In genomic region chr15:72796210-72796514, GRCh38 we compare ENCODE assay signal across 9 cellular contexts. TPM values are rescaled to one million over a fixed set of nuclear protein-coding genes. Genes with fewer than 3 reads are reported as not detected.
A peak's percentile ranks its signal among the peaks of the same experiment; 100 is the strongest.
DNase-seq lines count a peak whose midpoint lies in the region; ATAC-seq and TF ChIP-seq lines count a peak whose summit lies in the region.
"Had no signal": no experiment of that assay in that cellular context is flagged by ENCODE, and none has a peak within 500 bp of the region (broad histone marks: within the 10 kb centered on the region; RNA-seq: fewer than 3 reads in every experiment).

No MANE protein-coding gene starts in this region.

- peaks cover 11% of the 10 kb centered on the region for H3K4me1 Mint-ChIP-seq in T-helper 2 cell treated with Interferon-gamma antibody and Interleukin-4, amounts not matched to agents 5 μg/mL and 100 μg/mL, for 36 hours (ENCODE audit: low read depth)
- H3K4me1 Mint-ChIP-seq in T-cell (peaks cover 10 to 17% (median 13%) of the 10 kb centered on the region in 3 donors), glutamatergic neuron (ENCODE audit: low read depth, unreplicated experiment) (peaks cover 14% of the 10 kb centered on the region)
- peaks cover 22% of the 10 kb centered on the region for H3K4me1 Mint-ChIP-seq in stimulated activated effector memory CD8-positive, alpha-beta T cell treated with anti-CD3 and anti-CD28 coated beads, Interleukin-12 subunit alpha, Interleukin-12 subunit beta, amount 100 ng/mL, for 72 hours

- H3K27me3 Mint-ChIP-seq in T-helper 2 cell treated with Interferon-gamma antibody and Interleukin-4, amounts not matched to agents 5 μg/mL and 100 μg/mL, for 36 hours (ENCODE audit: low read depth): peaks cover 12% of the 10 kb centered on the region
- H3K27me3 Mint-ChIP-seq in T-cell: peaks cover 18 to 31% of the 10 kb centered on the region in 2 donors
- H3K27me3 Mint-ChIP-seq in glutamatergic neuron (ENCODE audit: unreplicated experiment): no peaks in the 10 kb centered on the region

- POLR2A ChIA-PET in T-cell (lab: Charles Lee): no interaction called here

- DNase-seq in T-helper 2 cell treated with Interferon-gamma antibody and Interleukin-4, amounts not matched to agents 5 μg/mL and 100 μg/mL, for 36 hours (ENCODE audit: low spot score): no peak
- DNase-seq in T-helper 2 cell (no peak), T-cell (no peak), glutamatergic neuron (no peak), NCI-H1092 treated with DMSO at 0.1 percent for 48 hours (lab: John Stamatoyannopoulos, UW) (no peak)
- DNase-seq in stimulated activated effector memory CD8-positive, alpha-beta T cell treated with anti-CD3 and anti-CD28 coated beads, Interleukin-12 subunit alpha, Interleukin-12 subunit beta, amount 100 ng/mL, for 72 hours (ENCODE audit: low spot score in 2 of 2): no peak
- DNase-seq: effector CD4-positive, alpha-beta T cell had no signal

- no peak for TF ChIP-seq CTCF in glutamatergic neuron (IDR thresholded peaks at IDR 0.05; ENCODE audit: partially characterized antibody, unreplicated experiment)

- H3K9me3 Mint-ChIP-seq in T-helper 2 cell treated with Interferon-gamma antibody and Interleukin-4, amounts not matched to agents 5 μg/mL and 100 μg/mL, for 36 hours: no peaks in the 10 kb centered on the region
- H3K9me3 Mint-ChIP-seq in T-cell (no peaks in the 10 kb centered on the region), glutamatergic neuron (ENCODE audit: unreplicated experiment) (peaks cover 3% of the 10 kb centered on the region)
- H3K9me3 Mint-ChIP-seq in stimulated activated effector memory CD8-positive, alpha-beta T cell treated with anti-CD3 and anti-CD28 coated beads, Interleukin-12 subunit alpha, Interleukin-12 subunit beta, amount 100 ng/mL, for 72 hours: no peaks in the 10 kb centered on the region

- peak overlapping the region; percentile 88 for H3K4me3 Mint-ChIP-seq in T-helper 2 cell treated with Interferon-gamma antibody and Interleukin-4, amounts not matched to agents 5 μg/mL and 100 μg/mL, for 36 hours
- H3K4me3 Mint-ChIP-seq in T-cell (peak overlapping the region; percentile 73 to 86 (median 82)), glutamatergic neuron (ENCODE audit: unreplicated experiment) (peak overlapping the region; percentile 85)
- peak overlapping the region; percentile 82 for H3K4me3 Mint-ChIP-seq in stimulated activated effector memory CD8-positive, alpha-beta T cell treated with anti-CD3 and anti-CD28 coated beads, Interleukin-12 subunit alpha, Interleukin-12 subunit beta, amount 100 ng/mL, for 72 hours

- CTCF ChIA-PET in T-cell (lab: Charles Lee): no interaction called here

- ATAC-seq in T-cell (replicated peaks in 1 of 4): peak in 1 of 4 experiments; percentile 6
- ATAC-seq in stimulated activated effector memory CD8-positive, alpha-beta T cell treated with anti-CD3 and anti-CD28 coated beads, Interleukin-12 subunit alpha, Interleukin-12 subunit beta, amount 100 ng/mL, for 72 hours: no peak
- no peak for ATAC-seq in GM18517 (IDR thresholded peaks at IDR 0.05; ENCODE audit: unreplicated experiment)
- ATAC-seq in HG03045 (IDR thresholded peaks at IDR 0.05; ENCODE audit: unreplicated experiment): no peak

- H3K27ac Mint-ChIP-seq in T-helper 2 cell treated with Interferon-gamma antibody and Interleukin-4, amounts not matched to agents 5 μg/mL and 100 μg/mL, for 36 hours: peak overlapping the region; percentile 66
- H3K27ac Mint-ChIP-seq in T-cell: no peak overlapping the region
- no peak overlapping the region for H3K27ac Mint-ChIP-seq in glutamatergic neuron (ENCODE audit: unreplicated experiment)
- H3K27ac Mint-ChIP-seq in stimulated activated effector memory CD8-positive, alpha-beta T cell treated with anti-CD3 and anti-CD28 coated beads, Interleukin-12 subunit alpha, Interleukin-12 subunit beta, amount 100 ng/mL, for 72 hours: peak overlapping the region; percentile 79

- H3K36me3 Mint-ChIP-seq in T-helper 2 cell treated with Interferon-gamma antibody and Interleukin-4, amounts not matched to agents 5 μg/mL and 100 μg/mL, for 36 hours (ENCODE audit: low read depth): no peaks in the 10 kb centered on the region
- no peaks in the 10 kb centered on the region for H3K36me3 Mint-ChIP-seq in T-cell
- H3K36me3 Mint-ChIP-seq in glutamatergic neuron (ENCODE audit: unreplicated experiment): no peaks in the 10 kb centered on the region
- no peaks in the 10 kb centered on the region for H3K36me3 Mint-ChIP-seq in stimulated activated effector memory CD8-positive, alpha-beta T cell treated with anti-CD3 and anti-CD28 coated beads, Interleukin-12 subunit alpha, Interleukin-12 subunit beta, amount 100 ng/mL, for 72 hours

RNA-seq across cellular contexts. Expression of gene ADPGK, which starts 12.6 kb away (rescaled TPM):
- total RNA-seq in T-cell: 100 to 1,000 TPM in 3 of 5 donors, 10 to 100 TPM in 2; 97.0 to 106 (median 102) TPM
- total RNA-seq in glutamatergic neuron (ENCODE audit: unreplicated experiment): 33.5 TPM

Comparison
In these comparisons a context has a peak if more than half of its experiments do, and no peak if none do; other contexts are left out.
1. H3K27ac Mint-ChIP-seq: peak in T-helper 2 cell treated with Interferon-gamma antibody and Interleukin-4, amounts not matched to agents 5 μg/mL and 100 μg/mL, for 36 hours (single experiment) and stimulated activated effector memory CD8-positive, alpha-beta T cell treated with anti-CD3 and anti-CD28 coated beads, Interleukin-12 subunit alpha, Interleukin-12 subunit beta, amount 100 ng/mL, for 72 hours (single experiment); none in T-cell (0 of 2) and glutamatergic neuron (single experiment).
2. Peak in every context shown above with its lines, with median percentiles within 50 percentile points of each other: H3K4me3 Mint-ChIP-seq.